ENCODE assay signal across 19 cellular contexts in the genomic region with DNA sequence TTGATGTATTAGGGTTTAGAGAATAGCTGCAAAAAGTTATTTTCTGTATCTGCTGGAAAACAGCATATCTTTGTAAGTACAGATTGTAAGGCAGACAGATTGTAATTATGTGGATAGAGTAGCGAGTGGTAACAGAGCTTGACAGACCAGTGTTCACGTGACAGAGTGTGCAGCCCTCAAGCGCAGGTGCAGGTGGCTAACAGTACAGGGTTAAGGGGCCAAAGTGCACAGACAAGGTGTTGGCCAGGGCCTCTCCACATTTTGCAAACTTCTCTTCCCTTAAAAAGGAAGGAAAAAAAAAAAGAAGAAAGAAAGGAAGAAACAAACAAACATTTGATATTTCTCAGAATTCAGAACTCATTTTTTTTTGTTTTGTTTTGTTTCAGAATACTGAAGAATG. TPM values are rescaled to one million over a fixed set of nuclear protein-coding genes. Genes with fewer than 3 reads are reported as not detected.
"Had no signal": no experiment of that assay in that cellular context is flagged by ENCODE, and none has a peak within 500 bp of the region (broad histone marks: within the 10 kb centered on the region; RNA-seq: fewer than 3 reads in every experiment).

No MANE protein-coding gene starts in this region.

- H3K27ac Mint-ChIP-seq: activated T-helper 1 cell treated with anti-CD3 and anti-CD28 coated beads, Interleukin-12 subunit alpha, Interleukin-12 subunit beta, Interleukin-2, Interleukin-4 antibody, amounts not matched to agents 30 ng/mL and 10 ng/mL and 1 ng/mL, durations not matched to agents 14 hours and 24 hours and 36 hours; brain; T-helper 2 cell treated with Interferon-gamma antibody and Interleukin-4, amounts not matched to agents 5 μg/mL and 100 μg/mL, for 36 hours had no signal

- H3K9me3 Mint-ChIP-seq: activated T-helper 1 cell treated with anti-CD3 and anti-CD28 coated beads, Interleukin-12 subunit alpha, Interleukin-12 subunit beta, Interleukin-2, Interleukin-4 antibody, amounts not matched to agents 30 ng/mL and 10 ng/mL and 1 ng/mL, durations not matched to agents 14 hours and 24 hours and 36 hours; brain; naive thymus-derived CD8-positive, alpha-beta T cell; T-helper 2 cell treated with Interferon-gamma antibody and Interleukin-4, amounts not matched to agents 5 μg/mL and 100 μg/mL, for 36 hours had no signal

- H3K9me3 ChIP-seq: left ventricle myocardium inferior, tibial nerve, uterus had no signal

- H3K27ac ChIP-seq: left ventricle myocardium inferior, tibial nerve, uterus had no signal

- H3K27me3 Mint-ChIP-seq: brain; naive thymus-derived CD8-positive, alpha-beta T cell had no signal

- H3K4me1 Mint-ChIP-seq: brain; naive thymus-derived CD8-positive, alpha-beta T cell had no signal

- H3K4me3 Mint-ChIP-seq: activated T-helper 1 cell treated with anti-CD3 and anti-CD28 coated beads, Interleukin-12 subunit alpha, Interleukin-12 subunit beta, Interleukin-2, Interleukin-4 antibody, amounts not matched to agents 30 ng/mL and 10 ng/mL and 1 ng/mL, durations not matched to agents 14 hours and 24 hours and 36 hours; brain; naive thymus-derived CD8-positive, alpha-beta T cell; T-helper 2 cell treated with Interferon-gamma antibody and Interleukin-4, amounts not matched to agents 5 μg/mL and 100 μg/mL, for 36 hours had no signal

- H3K4me1 ChIP-seq: left ventricle myocardium inferior, tibial nerve, uterus had no signal

- DNase-seq: activated CD4-positive, alpha-beta T cell treated with anti-CD3 and anti-CD28 coated beads, Interleukin-2, amount 50 U/mL, for 48 hours; activated gamma-delta T cell treated with Interleukin-2 at 50 U/mL for 16 hours; activated T-cell treated with anti-CD3 and anti-CD28 coated beads for 4 hours; caudate nucleus; erythroblast; foreskin melanocyte; glutamatergic neuron; hypothalamus; left ventricle myocardium inferior; naive thymus-derived CD8-positive, alpha-beta T cell; stimulated activated CD8-positive, alpha-beta memory T cell treated with anti-CD3 and anti-CD28 coated beads, Interleukin-4, amount 100 ng/mL, for 48 hours; stimulated activated naive CD4-positive, alpha-beta T cell; substantia nigra; uterus had no signal

- H3K4me3 ChIP-seq: left ventricle myocardium inferior, tibial nerve, uterus had no signal

- H3K36me3 ChIP-seq: uterus had no signal

- H3K27me3 ChIP-seq: tibial nerve, uterus had no signal

RNA-seq across cellular contexts. Expression of a gene that starts 25.2 kb away (rescaled TPM):
- total RNA-seq: activated T-helper 1 cell treated with anti-CD3 and anti-CD28 coated beads, Interleukin-12 subunit alpha, Interleukin-12 subunit beta, Interleukin-2, Interleukin-4 antibody, amounts not matched to agents 30 ng/mL and 10 ng/mL and 1 ng/mL, durations not matched to agents 14 hours and 24 hours and 36 hours; left ventricle myocardium inferior; naive thymus-derived CD8-positive, alpha-beta T cell; renal cortical epithelial cell had no signal
- polyA plus RNA-seq: naive thymus-derived CD8-positive, alpha-beta T cell had no signal

RNA-seq across cellular contexts. Expression of a gene that starts 58.5 kb away (rescaled TPM):
- total RNA-seq: naive thymus-derived CD8-positive, alpha-beta T cell; tibial nerve had no signal
- polyA plus RNA-seq: naive thymus-derived CD8-positive, alpha-beta T cell had no signal
